Comparison of ENCODE assay signal across 38 cellular contexts in genomic region chr6:36273802-36274201, GRCh38. TPM values are rescaled to one million over a fixed set of nuclear protein-coding genes. Genes with fewer than 3 reads are reported as not detected.
"Had no signal": no experiment of that assay in that cellular context is flagged by ENCODE, and none has a peak within 500 bp of the region (broad histone marks: within the 10 kb centered on the region; RNA-seq: fewer than 3 reads in every experiment).

No MANE protein-coding gene starts in this region.

- H3K36me3 ChIP-seq: ascending aorta, cardiac muscle cell had no signal

- H3K4me3 Mint-ChIP-seq: activated B cell treated with CpG ODN at 0.5 μM for 24 hours; activated CD4-positive, alpha-beta memory T cell treated with anti-CD3 and anti-CD28 coated beads, Interleukin-2, amount 10 ng/mL, durations not matched to agents 7 days and 5 days; activated CD4-positive, alpha-beta T cell treated with anti-CD3 and anti-CD28 coated beads, Interleukin-2, amount 10 ng/mL, durations not matched to agents 24 days and 14 days; activated CD8-positive, alpha-beta memory T cell treated with anti-CD3 and anti-CD28 coated beads, Interleukin-2, amount 10 ng/mL, durations not matched to agents 7 days and 5 days; activated CD8-positive, alpha-beta T cell treated with anti-CD3 and anti-CD28 coated beads, Interleukin-2, amount 10 ng/mL, durations not matched to agents 7 days and 5 days; activated naive CD4-positive, alpha-beta T cell treated with anti-CD3 and anti-CD28 coated beads, Interleukin-2, amount 10 ng/mL, durations not matched to agents 7 days and 5 days; activated naive CD4-positive, alpha-beta T cell treated with anti-CD3 and anti-CD28 coated beads, Interleukin-2, amount 50 U/mL, for 24 hours; activated naive CD8-positive, alpha-beta T cell; activated naive CD8-positive, alpha-beta T cell treated with anti-CD3 and anti-CD28 coated beads, Interleukin-2, amount 10 ng/mL, durations not matched to agents 7 days and 5 days; activated naive CD8-positive, alpha-beta T cell treated with anti-CD3 and anti-CD28 coated beads, Interleukin-2, amount 50 U/mL, for 24 hours; activated T-cell treated with anti-CD3 and anti-CD28 coated beads, Interleukin-2, amount 50 U/mL, for 24 hours; brain; central memory CD8-positive, alpha-beta T cell; T-helper 1 cell treated with Interleukin-12 subunit alpha and Interleukin-12 subunit beta and Interleukin-4 antibody, amounts not matched to agents 30 μg/mL and 1 μg/mL, for 36 hours; T-helper 2 cell treated with Interferon-gamma antibody and Interleukin-4, amounts not matched to agents 5 μg/mL and 100 μg/mL, for 36 hours had no signal

- DNase-seq: activated B cell treated with CpG ODN at 0.5 μM for 24 hours; activated CD4-positive, alpha-beta memory T cell treated with anti-CD3 and anti-CD28 coated beads, Interleukin-2, amount 10 ng/mL, durations not matched to agents 7 days and 5 days; activated CD4-positive, alpha-beta T cell treated with anti-CD3 and anti-CD28 coated beads for 4 hours; activated CD4-positive, alpha-beta T cell treated with anti-CD3 and anti-CD28 coated beads, Interleukin-2, amount 10 ng/mL, durations not matched to agents 24 days and 14 days; activated CD4-positive, alpha-beta T cell treated with anti-CD3 and anti-CD28 coated beads, Interleukin-2, amount 50 U/mL, for 1 hour; activated CD4-positive, alpha-beta T cell treated with anti-CD3 and anti-CD28 coated beads, Interleukin-2, amount 50 U/mL, for 4 hours; activated CD4-positive, CD25-positive, alpha-beta regulatory T cell treated with anti-CD3 and anti-CD28 coated beads, Interleukin-2, amount 50 U/mL, for 72 hours; activated CD8-positive, alpha-beta memory T cell treated with anti-CD3 and anti-CD28 coated beads for 24 hours; activated CD8-positive, alpha-beta memory T cell treated with anti-CD3 and anti-CD28 coated beads, Interleukin-2, amount 10 ng/mL, durations not matched to agents 7 days and 5 days; activated CD8-positive, alpha-beta memory T cell treated with anti-CD3 and anti-CD28 coated beads, Interleukin-2, amount 50 U/mL, for 48 hours; activated CD8-positive, alpha-beta T cell treated with anti-CD3 and anti-CD28 coated beads, Interleukin-2, amount 10 ng/mL, durations not matched to agents 7 days and 5 days; activated effector memory CD4-positive, alpha-beta T cell treated with Interleukin-2 at 50 U/mL for 16 hours; activated gamma-delta T cell; activated naive CD4-positive, alpha-beta T cell treated with anti-CD3 and anti-CD28 coated beads, Interleukin-2, amount 10 ng/mL, durations not matched to agents 7 days and 5 days; activated naive CD4-positive, alpha-beta T cell treated with Interleukin-2 at 50 U/mL for 16 hours; activated naive CD8-positive, alpha-beta T cell treated with anti-CD3 and anti-CD28 coated beads, Interleukin-2, amount 10 ng/mL, durations not matched to agents 7 days and 5 days; activated naive CD8-positive, alpha-beta T cell treated with anti-CD3 and anti-CD28 coated beads, Interleukin-2, amount 50 U/mL, for 24 hours; activated T-cell treated with anti-CD3 and anti-CD28 coated beads, Interleukin-2, amount 50 U/mL, for 24 hours; activated T-cell treated with anti-CD3 and anti-CD28 coated beads, Interleukin-2, amount 50 U/mL, for 48 hours; amygdala; anterior cingulate cortex; caudate nucleus; cerebellar nuclear complex; T-helper 2 cell; T-helper 9 cell had no signal

- H3K9me3 ChIP-seq: ascending aorta had no signal

- H3K4me3 ChIP-seq: ascending aorta, cardiac muscle cell had no signal

- FAIRE-seq: bronchial epithelial cell, TTC549 had no signal

- H3K4me1 ChIP-seq: ascending aorta had no signal

- H3K27me3 ChIP-seq: ascending aorta, cardiac muscle cell had no signal

- ATAC-seq: activated CD8-positive, alpha-beta memory T cell treated with anti-CD3 and anti-CD28 coated beads, Interleukin-2, amount 10 ng/mL, durations not matched to agents 7 days and 5 days; activated CD8-positive, alpha-beta T cell treated with anti-CD3 and anti-CD28 coated beads, Interleukin-2, amount 10 ng/mL, durations not matched to agents 7 days and 5 days; activated naive CD8-positive, alpha-beta T cell treated with anti-CD3 and anti-CD28 coated beads, Interleukin-2, amount 50 U/mL, for 24 hours had no signal

- H3K27ac ChIP-seq: ascending aorta, cardiac muscle cell, VCaP had no signal

- H3K36me3 Mint-ChIP-seq: activated CD8-positive, alpha-beta memory T cell treated with anti-CD3 and anti-CD28 coated beads, Interleukin-2, amount 10 ng/mL, durations not matched to agents 7 days and 5 days; activated naive CD4-positive, alpha-beta T cell treated with anti-CD3 and anti-CD28 coated beads, Interleukin-2, amount 10 ng/mL, durations not matched to agents 7 days and 5 days; activated naive CD4-positive, alpha-beta T cell treated with anti-CD3 and anti-CD28 coated beads, Interleukin-2, amount 50 U/mL, for 24 hours; activated naive CD8-positive, alpha-beta T cell; activated naive CD8-positive, alpha-beta T cell treated with anti-CD3 and anti-CD28 coated beads, Interleukin-2, amount 10 ng/mL, durations not matched to agents 7 days and 5 days; brain had no signal

- H3K9me3 Mint-ChIP-seq: activated B cell treated with CpG ODN at 0.5 μM for 24 hours; activated CD4-positive, alpha-beta memory T cell treated with anti-CD3 and anti-CD28 coated beads, Interleukin-2, amount 10 ng/mL, durations not matched to agents 7 days and 5 days; activated CD4-positive, alpha-beta T cell treated with anti-CD3 and anti-CD28 coated beads, Interleukin-2, amount 10 ng/mL, durations not matched to agents 24 days and 14 days; activated naive CD4-positive, alpha-beta T cell treated with anti-CD3 and anti-CD28 coated beads, Interleukin-2, amount 10 ng/mL, durations not matched to agents 7 days and 5 days; activated naive CD4-positive, alpha-beta T cell treated with anti-CD3 and anti-CD28 coated beads, Interleukin-2, amount 50 U/mL, for 24 hours; activated naive CD8-positive, alpha-beta T cell treated with anti-CD3 and anti-CD28 coated beads, Interleukin-2, amount 10 ng/mL, durations not matched to agents 7 days and 5 days; activated naive CD8-positive, alpha-beta T cell treated with anti-CD3 and anti-CD28 coated beads, Interleukin-2, amount 50 U/mL, for 24 hours; activated T-cell treated with anti-CD3 and anti-CD28 coated beads, Interleukin-2, amount 50 U/mL, for 24 hours; activated T-helper 2 cell treated with anti-CD3 and anti-CD28 coated beads, Interferon-gamma antibody, Interleukin-2, Interleukin-4, amounts not matched to agents 10 μg/mL and 5 μg/mL and 100 μg/mL, durations not matched to agents 14 hours and 24 hours and 36 hours; central memory CD8-positive, alpha-beta T cell; T-helper 1 cell treated with Interleukin-12 subunit alpha and Interleukin-12 subunit beta and Interleukin-4 antibody, amounts not matched to agents 30 μg/mL and 1 μg/mL, for 36 hours; T-helper 2 cell treated with Interferon-gamma antibody and Interleukin-4, amounts not matched to agents 5 μg/mL and 100 μg/mL, for 36 hours had no signal

- H3K27ac Mint-ChIP-seq: activated B cell treated with CpG ODN at 0.5 μM for 24 hours; activated CD4-positive, alpha-beta memory T cell treated with anti-CD3 and anti-CD28 coated beads, Interleukin-2, amount 10 ng/mL, durations not matched to agents 7 days and 5 days; activated CD4-positive, alpha-beta T cell treated with anti-CD3 and anti-CD28 coated beads, Interleukin-2, amount 10 ng/mL, durations not matched to agents 24 days and 14 days; activated CD8-positive, alpha-beta memory T cell treated with anti-CD3 and anti-CD28 coated beads, Interleukin-2, amount 10 ng/mL, durations not matched to agents 7 days and 5 days; activated CD8-positive, alpha-beta T cell treated with anti-CD3 and anti-CD28 coated beads, Interleukin-2, amount 10 ng/mL, durations not matched to agents 7 days and 5 days; activated naive CD4-positive, alpha-beta T cell treated with anti-CD3 and anti-CD28 coated beads, Interleukin-2, amount 10 ng/mL, durations not matched to agents 7 days and 5 days; activated naive CD4-positive, alpha-beta T cell treated with anti-CD3 and anti-CD28 coated beads, Interleukin-2, amount 50 U/mL, for 24 hours; activated naive CD8-positive, alpha-beta T cell; activated naive CD8-positive, alpha-beta T cell treated with anti-CD3 and anti-CD28 coated beads, Interleukin-2, amount 10 ng/mL, durations not matched to agents 7 days and 5 days; activated naive CD8-positive, alpha-beta T cell treated with anti-CD3 and anti-CD28 coated beads, Interleukin-2, amount 50 U/mL, for 24 hours; activated T-cell treated with anti-CD3 and anti-CD28 coated beads, Interleukin-2, amount 50 U/mL, for 24 hours; activated T-helper 2 cell treated with anti-CD3 and anti-CD28 coated beads, Interferon-gamma antibody, Interleukin-2, Interleukin-4, amounts not matched to agents 10 μg/mL and 5 μg/mL and 100 μg/mL, durations not matched to agents 14 hours and 24 hours and 36 hours; brain; T-helper 1 cell treated with Interleukin-12 subunit alpha and Interleukin-12 subunit beta and Interleukin-4 antibody, amounts not matched to agents 30 μg/mL and 1 μg/mL, for 36 hours; T-helper 2 cell treated with Interferon-gamma antibody and Interleukin-4, amounts not matched to agents 5 μg/mL and 100 μg/mL, for 36 hours had no signal

- H3K4me1 Mint-ChIP-seq: activated B cell treated with CpG ODN at 0.5 μM for 24 hours; activated CD4-positive, alpha-beta memory T cell treated with anti-CD3 and anti-CD28 coated beads, Interleukin-2, amount 10 ng/mL, durations not matched to agents 7 days and 5 days; activated CD4-positive, alpha-beta T cell treated with anti-CD3 and anti-CD28 coated beads, Interleukin-2, amount 10 ng/mL, durations not matched to agents 24 days and 14 days; activated CD8-positive, alpha-beta memory T cell treated with anti-CD3 and anti-CD28 coated beads, Interleukin-2, amount 10 ng/mL, durations not matched to agents 7 days and 5 days; activated naive CD4-positive, alpha-beta T cell treated with anti-CD3 and anti-CD28 coated beads, Interleukin-2, amount 10 ng/mL, durations not matched to agents 7 days and 5 days; activated naive CD4-positive, alpha-beta T cell treated with anti-CD3 and anti-CD28 coated beads, Interleukin-2, amount 50 U/mL, for 24 hours; activated naive CD8-positive, alpha-beta T cell treated with anti-CD3 and anti-CD28 coated beads, Interleukin-2, amount 10 ng/mL, durations not matched to agents 7 days and 5 days; activated naive CD8-positive, alpha-beta T cell treated with anti-CD3 and anti-CD28 coated beads, Interleukin-2, amount 50 U/mL, for 24 hours; central memory CD8-positive, alpha-beta T cell had no signal

RNA-seq across cellular contexts. Expression of gene PNPLA1, which starts 3.9 kb away (rescaled TPM):
- total RNA-seq: activated B cell treated with CpG ODN at 0.5 μM for 24 hours; activated CD4-positive, alpha-beta T cell treated with anti-CD3 and anti-CD28 coated beads, Interleukin-2, amount 10 ng/mL, durations not matched to agents 24 days and 14 days; activated CD8-positive, alpha-beta memory T cell treated with anti-CD3 and anti-CD28 coated beads, Interleukin-2, amount 10 ng/mL, durations not matched to agents 7 days and 5 days; activated CD8-positive, alpha-beta T cell treated with anti-CD3 and anti-CD28 coated beads, Interleukin-2, amount 10 ng/mL, durations not matched to agents 7 days and 5 days; activated naive CD8-positive, alpha-beta T cell treated with anti-CD3 and anti-CD28 coated beads, Interleukin-2, amount 10 ng/mL, durations not matched to agents 7 days and 5 days; activated T-helper 2 cell treated with anti-CD3 and anti-CD28 coated beads, Interferon-gamma antibody, Interleukin-2, Interleukin-4, amounts not matched to agents 10 μg/mL and 5 μg/mL and 100 μg/mL, durations not matched to agents 14 hours and 24 hours and 36 hours; ascending aorta; cardiac muscle cell; chondrocyte had no signal
- polyA plus RNA-seq: cardiac muscle cell had no signal
